ENCODE assay signal across 1 cellular context in the genomic region with DNA sequence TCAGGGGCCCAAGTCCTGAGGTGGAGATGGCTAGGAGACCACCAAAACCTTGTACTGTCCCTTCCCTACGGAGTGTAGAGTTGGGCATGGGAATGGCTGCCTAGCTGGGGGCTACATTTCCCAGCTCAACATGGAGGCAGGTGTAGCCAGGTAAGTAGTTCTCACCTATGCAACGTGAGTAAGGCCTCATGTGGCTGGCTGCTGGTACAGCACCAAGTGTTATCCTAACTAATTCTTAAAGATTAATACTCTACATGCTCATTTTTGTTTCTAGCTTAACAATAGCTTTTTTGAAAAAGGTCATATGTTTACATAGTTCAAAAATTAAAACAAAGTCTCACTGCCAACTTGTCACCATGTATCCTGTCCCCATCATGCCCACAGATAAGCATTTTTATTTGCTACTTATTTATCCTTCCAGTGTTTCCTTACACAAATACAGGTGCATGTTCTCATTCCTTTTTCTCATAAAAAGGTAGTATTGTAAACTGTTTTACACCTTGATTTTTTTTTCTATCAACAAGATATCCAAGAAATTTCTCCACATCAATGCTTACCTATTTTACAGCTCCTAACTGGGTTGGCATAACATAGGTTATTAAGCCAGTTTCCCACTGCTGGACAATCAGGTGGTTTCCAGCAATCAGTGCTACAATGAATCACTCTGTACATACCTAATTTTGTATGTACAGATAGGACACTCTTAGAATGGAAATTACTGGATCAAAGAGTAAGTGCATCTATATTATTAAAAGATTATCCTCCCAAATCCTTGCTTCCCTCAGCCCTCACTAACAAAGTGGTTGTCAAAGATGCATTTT.
TF ChIP-seq lines count a peak whose summit lies in the region.

No MANE protein-coding gene starts in this region.

TF ChIP-seq in H1, 55 proteins besides CTCF, POLR2A, EP300 and RAD21:
- TF ChIP-seq GTF2F1 (IDR thresholded peaks at IDR 0.05; ENCODE audit: borderline replicate concordance, low read depth, low read length), result no peak
- peak; percentile 36; the same call in 1 of the 2 replicates for TF ChIP-seq YY1 (IDR thresholded peaks at IDR 0.05; ENCODE audit: low read depth, low read length)
TF ChIP-seq in H1: peak in this region for 1.
